In genomic region chr19:2246801-2247361, GRCh38 we compare ENCODE assay signal across 14 cellular contexts. TPM values are rescaled to one million over a fixed set of nuclear protein-coding genes. Genes with fewer than 3 reads are reported as not detected.
DNase-seq lines count a peak whose midpoint lies in the region; ATAC-seq, FAIRE-seq and TF ChIP-seq lines count a peak whose summit lies in the region.
"Had no signal": no experiment of that assay in that cellular context is flagged by ENCODE, and none has a peak within 500 bp of the region (broad histone marks: within the 10 kb centered on the region; RNA-seq: fewer than 3 reads in every experiment).

No MANE protein-coding gene starts in this region.

- ATAC-seq in pancreas = peak; percentile 44 to 73 (median 57)
- no peak for ATAC-seq in HG03196 (IDR thresholded peaks at IDR 0.05; ENCODE audit: unreplicated experiment)
- no peak for ATAC-seq in HG02884 (IDR thresholded peaks at IDR 0.05; ENCODE audit: unreplicated experiment)
- ATAC-seq: stimulated activated naive CD8-positive, alpha-beta T cell treated with anti-CD3 and anti-CD28 coated beads, Interleukin-15, Interleukin-2, amounts not matched to agents 100 U/mL and 50 U/mL, for 24 hours had no signal

- POLR2A ChIA-PET in RWPE1 (lab: Yijun Ruan, JAX; ENCODE audit: low non-redundant PET) = no interaction called here

- DNase-seq in G401 (ENCODE audit: low spot score) (peak; percentile 48), RWPE1 (ENCODE audit: low spot score) (no peak), fibroblast of pulmonary artery (ENCODE audit: low read depth) (peak; percentile 67), pancreas (peak in 4 of 6 donors; percentile 56 to 84 (median 70)), urothelium cell line (ENCODE audit: low spot score) (no peak), NCI-H345 (lab: John Stamatoyannopoulos, UW) (no peak)
- DNase-seq: activated CD4-positive, alpha-beta T cell treated with anti-CD3 and anti-CD28 coated beads, Interleukin-2, amount 50 U/mL, for 1 hour; colonic mucosa; NCI-H526 treated with DMSO at 0.1 percent for 48 hours; stimulated activated CD4-positive, alpha-beta T cell treated with anti-CD3 and anti-CD28 coated beads, Interleukin-4, amount 100 ng/mL, for 1 hour; stimulated activated naive CD8-positive, alpha-beta T cell treated with anti-CD3 and anti-CD28 coated beads, Interleukin-15, Interleukin-2, amounts not matched to agents 100 U/mL and 50 U/mL, for 24 hours had no signal

- peaks cover 0 to 4% (median 0%) of the 10 kb centered on the region in 4 donors for H3K27me3 ChIP-seq in pancreas

- H3K4me3 ChIP-seq in fibroblast of pulmonary artery (replicated peaks; ENCODE audit: low read depth, low read length) = no peak overlapping the region
- H3K4me3 ChIP-seq in pancreas = no peak overlapping the region
- H3K4me3 ChIP-seq: colonic mucosa had no signal

- peak overlapping the region; percentile 68 for H3K27ac ChIP-seq in RWPE1
- H3K27ac ChIP-seq in pancreas = peak overlapping the region in 1 of 4 donors; percentile 75
- H3K27ac ChIP-seq: colonic mucosa, parathyroid adenoma had no signal

- in situ Hi-C loops in G401 (cut with HindIII; ENCODE audit: low sequenced_read_pairs) = no loop called here

- peaks cover 0 to 3% (median 0%) of the 10 kb centered on the region in 3 donors for H3K4me1 ChIP-seq in pancreas
- H3K4me1 ChIP-seq: parathyroid adenoma had no signal

- H3K36me3 ChIP-seq in pancreas = peaks cover 4 to 45% (median 44%) of the 10 kb centered on the region in 3 donors

- intact Hi-C loops in pancreas (cut with DNase I) = no loop called here

- FAIRE-seq in pancreas (lab: Jason Lieb, UNC) (no peak), urothelium cell line (lab: Jason Lieb, UNC) (no peak)

- no peaks in the 10 kb centered on the region for H3K9me3 ChIP-seq in pancreas
- H3K9me3 ChIP-seq: colonic mucosa had no signal

- CTCF ChIA-PET in RWPE1 (lab: Yijun Ruan, JAX) = no interaction called here

- TF ChIP-seq CTCF in RWPE1 (conservative IDR thresholded peaks at IDR 0.05; ENCODE audit: low read depth) = no peak
- no peak for TF ChIP-seq CTCF in fibroblast of pulmonary artery (IDR thresholded peaks at IDR 0.05; ENCODE audit: low read length, missing control alignments)
- no peak for TF ChIP-seq CTCF in pancreas (IDR thresholded peaks at IDR 0.05)

- 84 to 85% methylated on average over 26 of the region's 26 CpGs for WGBS in pancreas, 2 donors

RNA-seq across cellular contexts. Expression of gene AMH, which starts 2.2 kb away (rescaled TPM):
- total RNA-seq in G401 (2014; rRNA removed; shearing (Covaris generic)) = 2.6 and 4.6 TPM in 2 replicates
- total RNA-seq in pancreas = 1 to 10 TPM; 1.4 to 4.1 (median 1.7) TPM
- polyA plus RNA-seq in pancreas = 1 to 10 TPM; 8.9 to 9.5 TPM

RNA-seq across cellular contexts. Expression of gene JSRP1, which starts 9.3 kb away (rescaled TPM):
- total RNA-seq in G401 (2014; rRNA removed; shearing (Covaris generic)) = 2.5 TPM in 1 of 2 replicates, not detected in the other
- total RNA-seq in pancreas = 1 to 10 TPM in 1 of 6 donors, under 1 TPM in 3, not detected in 2; 0.29 to 1.1 (median 0.80) TPM
- 1 to 10 TPM; 3.2 to 4.0 TPM for polyA plus RNA-seq in pancreas

RNA-seq across cellular contexts. Expression of gene SF3A2, which starts 10.3 kb away (rescaled TPM):
- total RNA-seq in G401 (2014; rRNA removed; shearing (Covaris generic)) = 21.9 and 33.0 TPM in 2 replicates
- total RNA-seq in pancreas = 10 to 100 TPM; 25.0 to 36.1 (median 29.6) TPM
- 10 to 100 TPM; 39.2 to 64.0 TPM for polyA plus RNA-seq in pancreas

RNA-seq across cellular contexts. Expression of gene PLEKHJ1, which starts 10.8 kb away (rescaled TPM):
- 172 and 182 TPM in 2 replicates for total RNA-seq in G401 (2014; rRNA removed; shearing (Covaris generic))
- 10 to 100 TPM; 34.3 to 50.8 (median 39.6) TPM for total RNA-seq in pancreas
- 100 to 1,000 TPM in 1 of 2 donors, 10 to 100 TPM in 1; 90.8 to 101 TPM for polyA plus RNA-seq in pancreas

RNA-seq across cellular contexts. Expression of gene PEAK3, which starts 35.1 kb away (rescaled TPM):
- not detected in 2 replicates for total RNA-seq in G401 (2014; rRNA removed; shearing (Covaris generic))
- total RNA-seq in pancreas = under 1 TPM in 4 of 6 donors, not detected in 2; 0.13 to 0.81 (median 0.35) TPM
- polyA plus RNA-seq in pancreas = under 1 TPM; 0.04 to 0.07 TPM

Comparison
In these comparisons a context has a peak if more than half of its experiments do, and no peak if none do; other contexts are left out.
1. DNase-seq: peak in G401 (single experiment), fibroblast of pulmonary artery (single experiment) and pancreas (4 of 6); none in RWPE1 (single experiment), urothelium cell line (single experiment) and NCI-H345 (single experiment).
2. ATAC-seq: peak in pancreas (4 of 4); none in HG03196 (single experiment) and HG02884 (single experiment).